In the genomic region with DNA sequence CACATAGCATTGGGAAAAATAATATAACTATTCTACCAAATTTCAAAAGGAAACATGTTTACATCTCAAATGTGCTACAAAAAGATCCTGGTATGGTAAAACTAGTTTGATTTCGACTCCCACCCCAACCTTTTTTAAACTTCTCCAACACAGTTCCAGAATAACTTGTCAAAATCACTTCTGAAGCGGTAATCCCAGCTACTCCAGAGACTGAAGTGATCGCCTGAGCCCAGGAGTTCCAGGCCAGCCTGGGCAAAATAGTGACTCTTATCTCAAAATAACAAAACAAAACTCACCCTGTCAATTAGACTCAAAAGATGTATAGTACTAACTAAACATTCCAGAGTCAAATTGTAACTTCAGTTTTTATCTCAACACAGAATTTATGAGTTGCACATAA, we compare ENCODE assay signal across 1 cellular context.
TF ChIP-seq lines count a peak whose summit lies in the region.

No MANE protein-coding gene starts in this region.

TF ChIP-seq in GM23338, 12 proteins besides CTCF, POLR2A, EP300 and RAD21 (continued from another document):
- TF ChIP-seq, protein P1, sequence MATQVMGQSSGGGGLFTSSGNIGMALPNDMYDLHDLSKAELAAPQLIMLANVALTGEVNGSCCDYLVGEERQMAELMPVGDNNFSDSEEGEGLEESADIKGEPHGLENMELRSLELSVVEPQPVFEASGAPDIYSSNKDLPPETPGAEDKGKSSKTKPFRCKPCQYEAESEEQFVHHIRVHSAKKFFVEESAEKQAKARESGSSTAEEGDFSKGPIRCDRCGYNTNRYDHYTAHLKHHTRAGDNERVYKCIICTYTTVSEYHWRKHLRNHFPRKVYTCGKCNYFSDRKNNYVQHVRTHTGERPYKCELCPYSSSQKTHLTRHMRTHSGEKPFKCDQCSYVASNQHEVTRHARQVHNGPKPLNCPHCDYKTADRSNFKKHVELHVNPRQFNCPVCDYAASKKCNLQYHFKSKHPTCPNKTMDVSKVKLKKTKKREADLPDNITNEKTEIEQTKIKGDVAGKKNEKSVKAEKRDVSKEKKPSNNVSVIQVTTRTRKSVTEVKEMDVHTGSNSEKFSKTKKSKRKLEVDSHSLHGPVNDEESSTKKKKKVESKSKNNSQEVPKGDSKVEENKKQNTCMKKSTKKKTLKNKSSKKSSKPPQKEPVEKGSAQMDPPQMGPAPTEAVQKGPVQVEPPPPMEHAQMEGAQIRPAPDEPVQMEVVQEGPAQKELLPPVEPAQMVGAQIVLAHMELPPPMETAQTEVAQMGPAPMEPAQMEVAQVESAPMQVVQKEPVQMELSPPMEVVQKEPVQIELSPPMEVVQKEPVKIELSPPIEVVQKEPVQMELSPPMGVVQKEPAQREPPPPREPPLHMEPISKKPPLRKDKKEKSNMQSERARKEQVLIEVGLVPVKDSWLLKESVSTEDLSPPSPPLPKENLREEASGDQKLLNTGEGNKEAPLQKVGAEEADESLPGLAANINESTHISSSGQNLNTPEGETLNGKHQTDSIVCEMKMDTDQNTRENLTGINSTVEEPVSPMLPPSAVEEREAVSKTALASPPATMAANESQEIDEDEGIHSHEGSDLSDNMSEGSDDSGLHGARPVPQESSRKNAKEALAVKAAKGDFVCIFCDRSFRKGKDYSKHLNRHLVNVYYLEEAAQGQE (IDR thresholded peaks at IDR 0.05; ENCODE audit: unreplicated experiment) = no peak
- TF ChIP-seq EZH2phosphoT487 (IDR thresholded peaks at IDR 0.05; ENCODE audit: unreplicated experiment) (no peak), NANOG (IDR thresholded peaks at IDR 0.05; ENCODE audit: borderline replicate concordance) (no peak)
